ENCODE assay signal across 7 cellular contexts in genomic region chr5:88727705-88728313, GRCh38.
DNase-seq lines count a peak whose midpoint lies in the region; FAIRE-seq and TF ChIP-seq lines count a peak whose summit lies in the region.

No MANE protein-coding gene starts in this region.

- H3K27me3 ChIP-seq in MM.1S (replicated peaks; ENCODE audit: insufficient read depth, low read length) (no peaks in the 10 kb centered on the region), neutrophil (no peaks in the 10 kb centered on the region)

- peaks cover 37% of the 10 kb centered on the region for H3F3A ChIP-seq in MM.1S (ENCODE audit: insufficient read depth, low read length)

- H3K9me2 ChIP-seq in MM.1S (replicated peaks; ENCODE audit: insufficient read depth, low read length), result no peaks in the 10 kb centered on the region

- no peak overlapping the region for H2AFZ ChIP-seq in MM.1S (ENCODE audit: low read length)

- H3K4me1 ChIP-seq in MM.1S (ENCODE audit: low read length) (peaks cover 7% of the 10 kb centered on the region; the same call in 1 of the 2 replicates), neutrophil (ENCODE audit: control insufficient read depth in 1 of 2, insufficient read depth in 1 of 2, low read depth in 1 of 2, low read length in 1 of 2) (peaks cover 9 to 17% of the 10 kb centered on the region in 2 experiments)

- peaks cover 37% of the 10 kb centered on the region for H3K36me3 ChIP-seq in MM.1S (replicated peaks; ENCODE audit: insufficient read depth, low read length)
- no peaks in the 10 kb centered on the region for H3K36me3 ChIP-seq in neutrophil

- no peak overlapping the region for H3K27ac ChIP-seq in MM.1S (ENCODE audit: low read length)
- no peak overlapping the region for H3K27ac ChIP-seq in neutrophil

- H3K9ac ChIP-seq in MM.1S (ENCODE audit: low read length), result no peak overlapping the region

- H3K9me3 ChIP-seq in MM.1S (replicated peaks; ENCODE audit: insufficient read depth, low read length), result no peaks in the 10 kb centered on the region
- no peaks in the 10 kb centered on the region for H3K9me3 ChIP-seq in neutrophil

- peak; percentile 26 for TF ChIP-seq CTCF in MM.1S (IDR thresholded peaks at IDR 0.05; ENCODE audit: low read length)
- peak; percentile 34 for TF ChIP-seq CTCF in cardiac fibroblast (IDR thresholded peaks at IDR 0.05; ENCODE audit: low read depth, low read length)
- TF ChIP-seq CTCF in neutrophil (IDR thresholded peaks at IDR 0.05), result peak; percentile 37

- DNase-seq in ELR (ENCODE audit: low read depth) (peak; percentile 55), MM.1S (peak; percentile 48), cardiac fibroblast (ENCODE audit: low read depth in 2 of 2) (peak; percentile 50 to 62), putamen (ENCODE audit: low spot score) (no peak), H54 (ENCODE audit: insufficient read length, low spot score) (no peak)
- DNase-seq in activated CD4-positive, alpha-beta T cell treated with anti-CD3 and anti-CD28 coated beads for 48 hours, result no peak

- peaks cover 90% of the 10 kb centered on the region for H3K79me2 ChIP-seq in MM.1S (ENCODE audit: low read length)

- H3K4me3 ChIP-seq in MM.1S (ENCODE audit: low read length), result no peak overlapping the region
- no peak overlapping the region for H3K4me3 ChIP-seq in cardiac fibroblast (replicated peaks in 1 of 2; ENCODE audit: low read depth in 2 of 2, low read length in 2 of 2)
- H3K4me3 ChIP-seq in neutrophil (ENCODE audit: low read depth in 1 of 2, low read length in 1 of 2), result no peak overlapping the region

- no peak for TF ChIP-seq POLR2A in H54 (IDR thresholded peaks at IDR 0.05; ENCODE audit: low read depth, low read length)

- H4K20me1 ChIP-seq in MM.1S (ENCODE audit: insufficient read depth, low read length), result peaks cover 7% of the 10 kb centered on the region; the same call in 1 of the 2 replicates

- H3K4me2 ChIP-seq in MM.1S (ENCODE audit: low read depth, low read length), result no peak overlapping the region

- FAIRE-seq in H54 (lab: Jason Lieb, UNC), result no peak

Comparison
In these comparisons a context has a peak if more than half of its experiments do, and no peak if none do; other contexts are left out.
1. DNase-seq: peak in ELR (single experiment), MM.1S (single experiment) and cardiac fibroblast (2 of 2); none in putamen (single experiment), H54 (single experiment) and activated CD4-positive, alpha-beta T cell treated with anti-CD3 and anti-CD28 coated beads for 48 hours (single experiment).
2. Peak in every context shown above with its lines, with median percentiles within 50 percentile points of each other: CTCF ChIP-seq.